ENCODE assay signal across 8 cellular contexts in genomic region chr10:23095404-23095965, GRCh38. TPM values are rescaled to one million over a fixed set of nuclear protein-coding genes. Genes with fewer than 3 reads are reported as not detected.
DNase-seq lines count a peak whose midpoint lies in the region; ATAC-seq and TF ChIP-seq lines count a peak whose summit lies in the region.

Gene MSRB2, plus strand, starts transcription at chr10:23095579. Its CDS starts 30 bp downstream, at chr10:23095609.

- peak within 1 kb of the TSS; percentile 83 for H3K27ac Mint-ChIP-seq in activated T-helper 2 cell treated with anti-CD3 and anti-CD28 coated beads, Interferon-gamma antibody, Interleukin-2, Interleukin-4, amounts not matched to agents 10 μg/mL and 5 μg/mL and 100 μg/mL, durations not matched to agents 14 hours and 24 hours and 36 hours
- H3K27ac Mint-ChIP-seq in natural killer cell treated with Interleukin-12 subunit alpha and Interleukin-12 subunit beta and Interleukin-15 and Interleukin-18, amount 100 ng/mL, for 72 hours: peak within 1 kb of the TSS; percentile 83 to 92

- H3K27me3 Mint-ChIP-seq in activated T-helper 2 cell treated with anti-CD3 and anti-CD28 coated beads, Interferon-gamma antibody, Interleukin-2, Interleukin-4, amounts not matched to agents 10 μg/mL and 5 μg/mL and 100 μg/mL, durations not matched to agents 14 hours and 24 hours and 36 hours (ENCODE audit: low read depth): peaks cover 17% of the 10 kb centered on the region
- H3K27me3 Mint-ChIP-seq in natural killer cell treated with Interleukin-12 subunit alpha and Interleukin-12 subunit beta and Interleukin-15 and Interleukin-18, amount 100 ng/mL, for 72 hours: no peaks in the 10 kb centered on the region

- DNase-seq in DMS153 (lab: John Stamatoyannopoulos, UW): peak; percentile 68
- DNase-seq in HuH-7 (ENCODE audit: low spot score): peak; percentile 96
- DNase-seq in RKO (ENCODE audit: low spot score): peak; percentile 94
- peak; percentile 66 for DNase-seq in activated T-helper 2 cell treated with anti-CD3 and anti-CD28 coated beads, Interferon-gamma antibody, Interleukin-2, Interleukin-4, amounts not matched to agents 10 μg/mL and 5 μg/mL and 100 μg/mL, durations not matched to agents 14 hours and 24 hours and 36 hours (ENCODE audit: low spot score)
- peak; percentile 97 for DNase-seq in fibroblast of pulmonary artery (ENCODE audit: low read depth)
- peak; percentile 85 for DNase-seq in natural killer cell treated with Interleukin-12 subunit alpha and Interleukin-12 subunit beta and Interleukin-15 and Interleukin-18, amount 100 ng/mL, for 72 hours (ENCODE audit: low spot score)
- peak; percentile 66 for DNase-seq in stimulated activated naive CD4-positive, alpha-beta T cell treated with Interleukin-2 at 50 U/mL for 16 hours (lab: John Stamatoyannopoulos, UW)

- intact Hi-C loops in activated T-helper 2 cell treated with anti-CD3 and anti-CD28 coated beads, Interferon-gamma antibody, Interleukin-2, Interleukin-4, amounts not matched to agents 10 μg/mL and 5 μg/mL and 100 μg/mL, durations not matched to agents 14 hours and 24 hours and 36 hours (cut with micrococcal nuclease): loop anchor here (1.0 to 10.0 kb wide), 5 partner anchors 269 to 1092 kb away; partner anchors contain the start of genes DNAJC1 and PIP4K2A

- peaks cover 41% of the 10 kb centered on the region for H3K4me1 Mint-ChIP-seq in activated T-helper 2 cell treated with anti-CD3 and anti-CD28 coated beads, Interferon-gamma antibody, Interleukin-2, Interleukin-4, amounts not matched to agents 10 μg/mL and 5 μg/mL and 100 μg/mL, durations not matched to agents 14 hours and 24 hours and 36 hours (ENCODE audit: low read depth)
- H3K4me1 Mint-ChIP-seq in natural killer cell treated with Interleukin-12 subunit alpha and Interleukin-12 subunit beta and Interleukin-15 and Interleukin-18, amount 100 ng/mL, for 72 hours (ENCODE audit: low read depth in 2 of 2): peaks cover 31 to 35% of the 10 kb centered on the region in 2 donors

- H3K9me3 Mint-ChIP-seq in activated T-helper 2 cell treated with anti-CD3 and anti-CD28 coated beads, Interferon-gamma antibody, Interleukin-2, Interleukin-4, amounts not matched to agents 10 μg/mL and 5 μg/mL and 100 μg/mL, durations not matched to agents 14 hours and 24 hours and 36 hours: peaks cover 6% of the 10 kb centered on the region
- H3K9me3 Mint-ChIP-seq in natural killer cell treated with Interleukin-12 subunit alpha and Interleukin-12 subunit beta and Interleukin-15 and Interleukin-18, amount 100 ng/mL, for 72 hours: no peaks in the 10 kb centered on the region

- H3K36me3 Mint-ChIP-seq in activated T-helper 2 cell treated with anti-CD3 and anti-CD28 coated beads, Interferon-gamma antibody, Interleukin-2, Interleukin-4, amounts not matched to agents 10 μg/mL and 5 μg/mL and 100 μg/mL, durations not matched to agents 14 hours and 24 hours and 36 hours (ENCODE audit: low read depth): peaks cover 4% of the 10 kb centered on the region
- H3K36me3 Mint-ChIP-seq in natural killer cell treated with Interleukin-12 subunit alpha and Interleukin-12 subunit beta and Interleukin-15 and Interleukin-18, amount 100 ng/mL, for 72 hours: no peaks in the 10 kb centered on the region

- H3K4me3 ChIP-seq in fibroblast of pulmonary artery (replicated peaks; ENCODE audit: low read depth, low read length): peak within 1 kb of the TSS; percentile 75

- no peak for TF ChIP-seq CTCF in fibroblast of pulmonary artery (IDR thresholded peaks at IDR 0.05; ENCODE audit: low read length, missing control alignments)

- H3K4me3 Mint-ChIP-seq in activated T-helper 2 cell treated with anti-CD3 and anti-CD28 coated beads, Interferon-gamma antibody, Interleukin-2, Interleukin-4, amounts not matched to agents 10 μg/mL and 5 μg/mL and 100 μg/mL, durations not matched to agents 14 hours and 24 hours and 36 hours (ENCODE audit: low read depth): peak within 1 kb of the TSS; percentile 88
- peak within 1 kb of the TSS; percentile 94 for H3K4me3 Mint-ChIP-seq in natural killer cell treated with Interleukin-12 subunit alpha and Interleukin-12 subunit beta and Interleukin-15 and Interleukin-18, amount 100 ng/mL, for 72 hours

- ATAC-seq in GM21515 (IDR thresholded peaks at IDR 0.05; ENCODE audit: unreplicated experiment): peak; percentile 79
- ATAC-seq in natural killer cell treated with Interleukin-12 subunit alpha and Interleukin-12 subunit beta and Interleukin-15 and Interleukin-18, amount 100 ng/mL, for 72 hours: peak; percentile 91 to 92

RNA-seq across cellular contexts. Expression of gene MSRB2, which starts in this region (rescaled TPM):
- total RNA-seq in activated T-helper 2 cell treated with anti-CD3 and anti-CD28 coated beads, Interferon-gamma antibody, Interleukin-2, Interleukin-4, amounts not matched to agents 10 μg/mL and 5 μg/mL and 100 μg/mL, durations not matched to agents 14 hours and 24 hours and 36 hours: 4.0 and 4.4 TPM in 2 replicates
- total RNA-seq in natural killer cell treated with Interleukin-12 subunit alpha and Interleukin-12 subunit beta and Interleukin-15 and Interleukin-18, amount 100 ng/mL, for 72 hours: 10 to 100 TPM in 1 of 2 donors, 1 to 10 TPM in 1; 6.5 to 10.7 TPM

Comparison
In these comparisons a context has a peak if more than half of its experiments do, and no peak if none do; other contexts are left out.
1. Peak in every context shown above with its lines: DNase-seq, ATAC-seq and H3K4me3 ChIP-seq.